In the genomic region with DNA sequence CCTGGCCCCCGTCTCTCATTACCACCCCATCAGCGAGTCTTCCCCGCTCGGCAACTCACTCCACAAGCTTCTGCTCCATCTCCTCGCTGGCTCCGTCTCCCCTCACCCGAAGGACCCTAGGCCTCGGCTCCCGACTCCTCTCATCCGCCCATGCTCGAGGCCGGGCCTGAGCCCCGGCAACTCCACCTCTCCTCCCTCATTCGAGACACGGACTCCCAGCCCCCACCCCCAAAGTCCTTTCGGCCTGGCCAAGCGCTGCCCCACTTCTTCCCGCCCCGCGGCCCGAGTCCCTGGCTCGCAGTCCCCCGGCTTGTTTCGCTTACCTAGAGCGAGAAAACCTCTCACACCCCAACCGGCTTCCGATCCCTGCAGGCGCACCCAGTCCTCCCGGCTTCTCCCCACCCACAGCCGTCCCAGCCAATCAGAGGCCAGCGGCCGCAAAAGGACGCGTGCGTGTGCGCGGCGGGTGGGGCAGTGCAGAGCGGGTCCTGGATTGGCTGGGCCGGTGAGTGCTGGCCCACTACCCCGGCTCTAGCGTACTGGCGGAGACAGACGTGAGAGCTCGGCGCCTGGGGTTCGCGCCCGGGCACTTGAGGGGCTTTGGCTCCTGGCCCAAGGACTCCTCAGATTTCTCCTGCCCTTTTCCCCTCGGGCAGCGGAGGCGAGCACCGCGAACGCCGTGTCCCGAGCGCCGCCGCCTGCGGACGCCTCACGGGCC, we compare ENCODE assay signal across 8 cellular contexts. TPM values are rescaled to one million over a fixed set of nuclear protein-coding genes. Genes with fewer than 3 reads are reported as not detected.
DNase-seq lines count a peak whose midpoint lies in the region; ATAC-seq and TF ChIP-seq lines count a peak whose summit lies in the region.

A gene (minus strand): TSS at position 378 of the 718 bp plus-strand sequence. CDS start 10,237 bp downstream, outside the sequence.

- CTCF ChIA-PET in PC-3 (lab: Charles Lee) = interaction anchor here (0.7 to 1.1 kb wide), 2 partner anchors 26 to 757 kb away, joined by 3 to 4 read pairs; no protein-coding TSS in a partner anchor

- peaks cover 50% of the 10 kb centered on the region for H3K79me2 ChIP-seq in PC-3 (ENCODE audit: low read length)

- BruUV-seq in PC-3 (replicated peaks; lab: Mats Ljungman, UMichigan) = no TSS peak

- ATAC-seq in GM21576 (IDR thresholded peaks at IDR 0.05; ENCODE audit: unreplicated experiment) = peak; percentile 98
- ATAC-seq in PC-3 = peak; percentile 96

- no peaks in the 10 kb centered on the region for H3K9me3 ChIP-seq in PC-3 (ENCODE audit: low read length)

- peak; percentile 90 for DNase-seq in DMS114 treated with DMSO at 0.1 percent for 48 hours (lab: John Stamatoyannopoulos, UW; ENCODE audit: unreplicated experiment)
- peak; percentile 98 for DNase-seq in PC-3
- peak; percentile 93 for DNase-seq in activated T-cell treated with anti-CD3 and anti-CD28 coated beads for 48 hours (ENCODE audit: low read depth)
- DNase-seq in epithelial cell of prostate (ENCODE audit: low read depth, low spot score) = peak; percentile 84
- peak; percentile 96 for DNase-seq in mucosa of gallbladder (ENCODE audit: low spot score)
- DNase-seq in stimulated activated CD8-positive, alpha-beta memory T cell treated with anti-CD3 and anti-CD28 coated beads, Interleukin-4, amount 100 ng/mL, for 4 hours (ENCODE audit: low read depth in 2 of 2, low spot score in 1 of 2) = peak; percentile 74 to 86

- peak within 1 kb of the TSS; percentile 80 for H2AFZ ChIP-seq in PC-3 (ENCODE audit: low read length)

- peaks cover 34% of the 10 kb centered on the region for H3K4me1 ChIP-seq in PC-3 (ENCODE audit: insufficient read depth, low read length)

- no peaks in the 10 kb centered on the region for H3F3A ChIP-seq in PC-3 (ENCODE audit: low read length, unreplicated experiment)

- POLR2A ChIA-PET in PC-3 (lab: Charles Lee; ENCODE audit: unreplicated experiment) = interaction anchor here (0.6 to 1.3 kb wide), 8 partner anchors 8 to 1361 kb away, joined by 3 to 13 read pairs (median 3); no protein-coding TSS in a partner anchor

- no peak for TF ChIP-seq RAD21 in Ishikawa (IDR thresholded peaks at IDR 0.05; ENCODE audit: low read depth)

- H3K4me2 ChIP-seq in PC-3 (ENCODE audit: low read length) = peak within 1 kb of the TSS; percentile 91

- no peaks in the 10 kb centered on the region for H3K9me2 ChIP-seq in PC-3 (replicated peaks; ENCODE audit: low read length)

- no peaks in the 10 kb centered on the region for H3K27me3 ChIP-seq in PC-3 (ENCODE audit: low read length)

- TF ChIP-seq EP300 in Ishikawa (IDR thresholded peaks at IDR 0.05; ENCODE audit: borderline replicate concordance) = peak; percentile 8; the same call in 1 of the 2 replicates

- TF ChIP-seq CTCF in PC-3 (conservative IDR thresholded peaks at IDR 0.05; ENCODE audit: low read depth, low read length) = no peak

- peak within 1 kb of the TSS; percentile 97 for H3K4me3 ChIP-seq in PC-3 (ENCODE audit: low read length)

- H3K9ac ChIP-seq in PC-3 (ENCODE audit: low read length) = peak within 1 kb of the TSS; percentile 99

- intact Hi-C loops in PC-3 (cut with micrococcal nuclease) = loop anchor here (1.0 kb wide), 4 partner anchors 11 to 25 kb away; no protein-coding TSS in a partner anchor

- H3K36me3 ChIP-seq in PC-3 (ENCODE audit: low read depth, low read length) = 0 out of 2 replicates have a peak, but pooled peaks cover 3% of the 10 kb centered on the region

- H4K20me1 ChIP-seq in PC-3 (ENCODE audit: low read length) = peaks cover 7% of the 10 kb centered on the region; the same call in 1 of the 2 replicates

- H3K27ac ChIP-seq in PC-3 (ENCODE audit: low read length) (peak within 1 kb of the TSS; percentile 89), epithelial cell of prostate (peak within 1 kb of the TSS; percentile 86)

TF ChIP-seq in Ishikawa, 13 proteins besides CTCF, POLR2A, EP300 and RAD21:
- TF ChIP-seq EGR1 (IDR thresholded peaks at IDR 0.05) (no peak), NFIC (IDR thresholded peaks at IDR 0.05) (peak; percentile 56; the same call in 1 of the 2 replicates), ZBTB7A (IDR thresholded peaks at IDR 0.05; ENCODE audit: low read depth) (0 out of 2 replicates have a peak, but pooled peaks have one; percentile 42), TEAD4 (IDR thresholded peaks at IDR 0.05) (0 out of 2 replicates have a peak, but pooled peaks have one; percentile 5), TAF1 (IDR thresholded peaks at IDR 0.05; ENCODE audit: low read depth) (peak; percentile 81), TCF12 (IDR thresholded peaks at IDR 0.05; ENCODE audit: low read depth) (no peak), CREB1 (IDR thresholded peaks at IDR 0.05; ENCODE audit: low read depth) (no peak), YY1 (IDR thresholded peaks at IDR 0.05; ENCODE audit: low read depth) (no peak), FOXM1 (IDR thresholded peaks at IDR 0.05; ENCODE audit: borderline replicate concordance, low read depth) (no peak), CEBPB (IDR thresholded peaks at IDR 0.05) (no peak)
- TF ChIP-seq, protein P1, sequence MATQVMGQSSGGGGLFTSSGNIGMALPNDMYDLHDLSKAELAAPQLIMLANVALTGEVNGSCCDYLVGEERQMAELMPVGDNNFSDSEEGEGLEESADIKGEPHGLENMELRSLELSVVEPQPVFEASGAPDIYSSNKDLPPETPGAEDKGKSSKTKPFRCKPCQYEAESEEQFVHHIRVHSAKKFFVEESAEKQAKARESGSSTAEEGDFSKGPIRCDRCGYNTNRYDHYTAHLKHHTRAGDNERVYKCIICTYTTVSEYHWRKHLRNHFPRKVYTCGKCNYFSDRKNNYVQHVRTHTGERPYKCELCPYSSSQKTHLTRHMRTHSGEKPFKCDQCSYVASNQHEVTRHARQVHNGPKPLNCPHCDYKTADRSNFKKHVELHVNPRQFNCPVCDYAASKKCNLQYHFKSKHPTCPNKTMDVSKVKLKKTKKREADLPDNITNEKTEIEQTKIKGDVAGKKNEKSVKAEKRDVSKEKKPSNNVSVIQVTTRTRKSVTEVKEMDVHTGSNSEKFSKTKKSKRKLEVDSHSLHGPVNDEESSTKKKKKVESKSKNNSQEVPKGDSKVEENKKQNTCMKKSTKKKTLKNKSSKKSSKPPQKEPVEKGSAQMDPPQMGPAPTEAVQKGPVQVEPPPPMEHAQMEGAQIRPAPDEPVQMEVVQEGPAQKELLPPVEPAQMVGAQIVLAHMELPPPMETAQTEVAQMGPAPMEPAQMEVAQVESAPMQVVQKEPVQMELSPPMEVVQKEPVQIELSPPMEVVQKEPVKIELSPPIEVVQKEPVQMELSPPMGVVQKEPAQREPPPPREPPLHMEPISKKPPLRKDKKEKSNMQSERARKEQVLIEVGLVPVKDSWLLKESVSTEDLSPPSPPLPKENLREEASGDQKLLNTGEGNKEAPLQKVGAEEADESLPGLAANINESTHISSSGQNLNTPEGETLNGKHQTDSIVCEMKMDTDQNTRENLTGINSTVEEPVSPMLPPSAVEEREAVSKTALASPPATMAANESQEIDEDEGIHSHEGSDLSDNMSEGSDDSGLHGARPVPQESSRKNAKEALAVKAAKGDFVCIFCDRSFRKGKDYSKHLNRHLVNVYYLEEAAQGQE (IDR thresholded peaks at IDR 0.05; ENCODE audit: low read depth) = no peak
- TF ChIP-seq, protein P2, sequence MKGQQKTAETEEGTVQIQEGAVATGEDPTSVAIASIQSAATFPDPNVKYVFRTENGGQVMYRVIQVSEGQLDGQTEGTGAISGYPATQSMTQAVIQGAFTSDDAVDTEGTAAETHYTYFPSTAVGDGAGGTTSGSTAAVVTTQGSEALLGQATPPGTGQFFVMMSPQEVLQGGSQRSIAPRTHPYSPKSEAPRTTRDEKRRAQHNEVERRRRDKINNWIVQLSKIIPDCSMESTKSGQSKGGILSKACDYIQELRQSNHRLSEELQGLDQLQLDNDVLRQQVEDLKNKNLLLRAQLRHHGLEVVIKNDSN (IDR thresholded peaks at IDR 0.05) = peak; percentile 3; the same call in 1 of the 2 replicates
- TF ChIP-seq, protein P3, sequence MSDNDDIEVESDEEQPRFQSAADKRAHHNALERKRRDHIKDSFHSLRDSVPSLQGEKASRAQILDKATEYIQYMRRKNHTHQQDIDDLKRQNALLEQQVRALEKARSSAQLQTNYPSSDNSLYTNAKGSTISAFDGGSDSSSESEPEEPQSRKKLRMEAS (IDR thresholded peaks at IDR 0.05) = peak; percentile 69

RNA-seq across cellular contexts. Expression of the gene that starts here (rescaled TPM):
- total RNA-seq in PC-3 (2014; rRNA removed) (118 and 154 TPM in 2 replicates), mucosa of gallbladder (96.7 TPM)

Comparison
In these comparisons a context has a peak if more than half of its experiments do, and no peak if none do; other contexts are left out.
1. Peak in every context shown above with its lines: DNase-seq, ATAC-seq, H3K4me3 ChIP-seq and H3K27ac ChIP-seq.